In the genomic region with DNA sequence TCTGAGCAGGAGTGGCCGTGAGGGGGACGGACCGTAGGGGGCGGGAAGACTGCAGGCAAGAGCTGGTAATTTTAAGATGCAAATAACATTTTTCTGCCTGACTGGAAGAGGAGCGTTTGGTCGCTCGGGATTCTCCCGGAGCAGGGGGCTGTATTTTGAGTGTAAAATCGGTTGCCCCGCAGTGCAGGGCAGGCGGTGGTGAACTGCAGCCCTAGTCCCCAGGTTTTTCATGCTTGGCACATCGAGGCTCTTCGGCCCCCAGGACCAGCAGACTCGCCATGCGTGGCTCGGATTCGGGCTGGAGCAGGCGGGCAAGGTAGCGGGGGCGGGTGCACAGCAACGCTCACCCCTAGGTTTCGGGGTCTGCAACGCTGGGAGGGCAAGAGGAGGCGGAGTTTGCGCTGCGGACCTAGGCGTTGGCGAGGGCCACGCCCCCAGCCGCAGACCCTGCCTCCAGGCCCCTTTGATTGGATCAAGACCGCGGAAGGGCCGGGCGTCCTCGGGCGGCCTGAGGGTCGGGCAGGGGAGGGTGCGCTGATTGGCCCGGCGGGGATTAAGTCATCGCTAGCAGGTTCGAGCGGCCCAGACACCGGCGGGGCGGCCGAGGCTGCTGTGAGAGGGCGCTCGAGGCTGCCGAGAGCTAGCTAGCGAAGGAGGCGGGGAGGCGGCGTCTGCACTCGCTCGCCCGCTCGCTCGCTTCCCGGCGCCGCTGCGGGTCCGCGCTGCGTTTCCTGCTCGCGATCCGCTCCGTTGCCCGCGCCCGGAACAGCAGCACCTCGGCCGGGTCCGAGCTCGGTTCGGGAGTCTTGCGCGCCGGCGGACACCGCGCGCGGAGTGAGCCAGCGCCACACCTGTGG, we compare ENCODE assay signal across 8 cellular contexts. TPM values are rescaled to one million over a fixed set of nuclear protein-coding genes. Genes with fewer than 3 reads are reported as not detected.
A peak's percentile ranks its signal among the peaks of the same experiment; 100 is the strongest.
DNase-seq lines count a peak whose midpoint lies in the region; TF ChIP-seq lines count a peak whose summit lies in the region.

Gene ARHGAP26 (plus strand): TSS at position 585 of the 857 bp plus-strand sequence. CDS start 385 bp downstream, outside the sequence.

- peak in 2 of 4 donors; percentile 95 to 97 for TF ChIP-seq POLR2A in stomach (IDR thresholded peaks at IDR 0.05)

- no peak within 1 kb of the TSS for H4K91ac ChIP-seq in H9 (ENCODE audit: insufficient read length, low read depth, low read length)

- H3K23ac ChIP-seq in H9 (ENCODE audit: insufficient read length, low read depth, low read length) = no peak within 1 kb of the TSS

- H3K9ac ChIP-seq in H9 (ENCODE audit: extremely low read depth, insufficient read length, low read length) (peak within 1 kb of the TSS; percentile 53), neural cell (ENCODE audit: low read length) (peak within 1 kb of the TSS; percentile 85)

- H3K79me1 ChIP-seq in H9 (ENCODE audit: insufficient read depth, low read depth, low read length, poor library complexity, severe bottlenecking) = no peaks in the 10 kb centered on the region

- peak within 1 kb of the TSS; percentile 81 to 97 for H3K4me3 Mint-ChIP-seq in H9

- H4K8ac ChIP-seq in H9 (replicated peaks; ENCODE audit: insufficient read length, low read depth, low read length) = no peak within 1 kb of the TSS

- H3F3A ChIP-seq in neural cell (ENCODE audit: insufficient read depth, low read length, poor library complexity, severe bottlenecking) = no peaks in the 10 kb centered on the region

- H3K4me2 ChIP-seq in H9 (ENCODE audit: insufficient read depth, insufficient read length, low read length) (peak within 1 kb of the TSS; percentile 74), neural cell (ENCODE audit: low read length) (peak within 1 kb of the TSS; percentile 90)

- H3K36me3 Mint-ChIP-seq in H9 (ENCODE audit: insufficient read depth in 1 of 3, low read depth in 3 of 3) = no peaks in the 10 kb centered on the region

- peak within 1 kb of the TSS; percentile 47 to 93 (median 58); a peak in 5 of 7 replicates for H3K27ac Mint-ChIP-seq in H9

- H3K23me2 ChIP-seq in H9 (ENCODE audit: insufficient read length, low read depth, low read length, poor library complexity, severe bottlenecking) = peaks cover 12% of the 10 kb centered on the region

- no peak within 1 kb of the TSS for H3T11ph ChIP-seq in H9 (ENCODE audit: low read length)

- DNase-seq in GDM1 (lab: John Stamatoyannopoulos, UW) (peak; percentile 93), H9 (peak; percentile 98), M059J (ENCODE audit: low read depth) (peak; percentile 96), SHP77 (lab: John Stamatoyannopoulos, UW) (peak; percentile 96 to 97), activated gamma-delta T cell (lab: John Stamatoyannopoulos, UW) (peak; percentile 95), fibroblast of the conjunctiva (ENCODE audit: low read depth) (peak; percentile 94), stomach (peak; percentile 98)

- TF ChIP-seq CTCF in H9 (conservative IDR thresholded peaks at IDR 0.05) (peak; percentile 30; the same call in 1 of the 3 replicates), neural cell (IDR thresholded peaks at IDR 0.05; ENCODE audit: poor library complexity, severe bottlenecking) (peak; percentile 60), stomach (IDR thresholded peaks at IDR 0.05) (peak in 3 of 7 experiments; percentile 9 to 33 (median 19))

- peaks cover 24% of the 10 kb centered on the region for H3K27me3 Mint-ChIP-seq in H9 (ENCODE audit: low read depth)

- no peaks in the 10 kb centered on the region for H3K36me3 ChIP-seq in neural cell (ENCODE audit: insufficient read depth, low read length)
- no peaks in the 10 kb centered on the region for H3K36me3 ChIP-seq in stomach

- TF ChIP-seq EP300 in neural cell (conservative IDR thresholded peaks at IDR 0.05; ENCODE audit: poor library complexity, severe bottlenecking) (no peak), stomach (IDR thresholded peaks at IDR 0.05) (no peak)

- no peak within 1 kb of the TSS for H2BK20ac ChIP-seq in H9 (ENCODE audit: low read depth, low read length, poor library complexity, severe bottlenecking)

- H3K14ac ChIP-seq in H9 (ENCODE audit: insufficient read depth, low read length) = peak within 1 kb of the TSS; percentile 64

- intact Hi-C loops in stomach (cut with DNase I; ENCODE audit: low total_unique reads) = no loop called here

- H3K4me3 ChIP-seq in neural cell (ENCODE audit: low read length) (peak within 1 kb of the TSS; percentile 87), stomach (peak within 1 kb of the TSS; percentile 76 to 85 (median 79))

- no peak within 1 kb of the TSS for H2BK5ac ChIP-seq in H9 (ENCODE audit: insufficient read length, low read length)

- H2BK15ac ChIP-seq in H9 (ENCODE audit: low read depth, low read length) = no peak within 1 kb of the TSS

- H2BK12ac ChIP-seq in H9 (ENCODE audit: insufficient read length, low read depth, low read length) = no peak within 1 kb of the TSS

- peak within 1 kb of the TSS; percentile 36 for H3K18ac ChIP-seq in H9 (ENCODE audit: insufficient read length, low read depth, low read length)

- no peak within 1 kb of the TSS for H3K4ac ChIP-seq in H9 (ENCODE audit: low read depth, low read length)

- no peak within 1 kb of the TSS for H3K27ac ChIP-seq in H9 (ENCODE audit: insufficient read length, low read depth, low read length)
- peak within 1 kb of the TSS; percentile 72 for H3K27ac ChIP-seq in neural cell (ENCODE audit: low read length)
- peak within 1 kb of the TSS; percentile 90 to 97 (median 91) for H3K27ac ChIP-seq in stomach

- H4K20me1 ChIP-seq in H9 (ENCODE audit: control insufficient read depth, insufficient read depth, insufficient read length) (no peaks in the 10 kb centered on the region), neural cell (ENCODE audit: insufficient read depth) (no peaks in the 10 kb centered on the region)

- TF ChIP-seq RAD21 in neural cell (conservative IDR thresholded peaks at IDR 0.05) = peak; percentile 53

- 0 out of 2 replicates have a peak, but pooled peaks cover 2% of the 10 kb centered on the region for H3K27me3 ChIP-seq in H9 (ENCODE audit: insufficient read depth, low read length)
- peaks cover 13% of the 10 kb centered on the region for H3K27me3 ChIP-seq in neural cell (ENCODE audit: insufficient read depth, low read depth, low read length)
- H3K27me3 ChIP-seq in stomach = no peaks in the 10 kb centered on the region

- H2AK5ac ChIP-seq in H9 (ENCODE audit: insufficient read length, low read length) = no peak within 1 kb of the TSS

- no peaks in the 10 kb centered on the region; a peak in 1 of 5 replicates for H3K9me3 Mint-ChIP-seq in H9

- H2AFZ ChIP-seq in H9 (ENCODE audit: low read length) (no peak within 1 kb of the TSS), neural cell (ENCODE audit: low read depth, low read length) (peak within 1 kb of the TSS; percentile 90)

- peaks cover 23 to 26% of the 10 kb centered on the region in 2 experiments for H3K4me1 Mint-ChIP-seq in H9

- H3K4me1 ChIP-seq in H9 (ENCODE audit: insufficient read depth, low read length) (peaks cover 5% of the 10 kb centered on the region; the same call in 1 of the 2 replicates), stomach (peaks cover 3 to 41% (median 26%) of the 10 kb centered on the region in 4 donors)

- WGBS in H9 (ENCODE audit: extremely low coverage, insufficient read length, low lambda C conversion rate) = no CpG with 5 or more reads among the region's 87 CpGs
- 0% methylated on average over 16 to 87 of the region's 87 CpGs for WGBS in stomach, 5 donors

- no peaks in the 10 kb centered on the region for H3K9me2 ChIP-seq in neural cell (ENCODE audit: insufficient read depth, low read length)

- H3K9me3 ChIP-seq in H9 (ENCODE audit: control insufficient read depth, low read depth, low read length) (no peaks in the 10 kb centered on the region), neural cell (ENCODE audit: low read length) (no peaks in the 10 kb centered on the region), stomach (no peaks in the 10 kb centered on the region)

- no peak within 1 kb of the TSS for H4K5ac ChIP-seq in H9 (ENCODE audit: insufficient read length, low read depth, low read length)

- H3K56ac ChIP-seq in H9 (ENCODE audit: insufficient read length, low read depth, low read length) = no peak within 1 kb of the TSS

- H2BK120ac ChIP-seq in H9 (ENCODE audit: low read depth, low read length, poor library complexity, severe bottlenecking) = no peak within 1 kb of the TSS

- H3K79me2 ChIP-seq in H9 (ENCODE audit: insufficient read depth, low read length) (no peaks in the 10 kb centered on the region), neural cell (replicated peaks; ENCODE audit: insufficient read depth, low read length) (no peaks in the 10 kb centered on the region)

TF ChIP-seq in neural cell, 6 proteins besides CTCF, POLR2A, EP300 and RAD21:
- TF ChIP-seq MXI1 (conservative IDR thresholded peaks at IDR 0.05; ENCODE audit: poor library complexity, severe bottlenecking) (peak; percentile 50), POLR2AphosphoS5 (IDR thresholded peaks at IDR 0.05) (peak; percentile 87), EZH2 (IDR thresholded peaks at IDR 0.05; ENCODE audit: borderline replicate concordance, insufficient read depth, low read length, poor library complexity, severe bottlenecking) (no peak)

RNA-seq across cellular contexts. Expression of gene ARHGAP26, which starts in this region (rescaled TPM):
- total RNA-seq in H9 (2021) = 13.8 and 15.2 TPM in 2 replicates
- 3.5 and 5.5 TPM in 2 replicates for total RNA-seq in M059J (2014; rRNA removed; shearing (Covaris generic))
- 0.83 and 1.4 TPM in 2 replicates for polyA plus RNA-seq in neural cell
- polyA minus RNA-seq in neural cell = 6.6 and 7.4 TPM in 2 replicates
- total RNA-seq in stomach = 100 to 1,000 TPM in 1 of 5 donors, 10 to 100 TPM in 4; 26.8 to 115 (median 70.7) TPM
- 1 to 10 TPM; 4.0 to 4.5 (median 4.4) TPM for polyA plus RNA-seq in stomach
